ENCODE assay signal across 6 cellular contexts in genomic region chr9:67603609-67604008, GRCh38.
A peak's percentile ranks its signal among the peaks of the same experiment; 100 is the strongest.
DNase-seq lines count a peak whose midpoint lies in the region; ATAC-seq and TF ChIP-seq lines count a peak whose summit lies in the region.
"Not testable (repeated sequence)": the region's sequence is repeated elsewhere in the genome, so short reads cannot be mapped to it uniquely, and the experiment has no call there.

No MANE protein-coding gene starts in this region.

- not testable (repeated sequence) for H3K4me3 ChIP-seq in brain microvascular endothelial cell (ENCODE audit: low read depth, low read length); right lobe of liver; transverse colon

- not testable (repeated sequence) for H3K27ac ChIP-seq in brain microvascular endothelial cell, right lobe of liver, transverse colon

- in situ Hi-C loops in brain microvascular endothelial cell (cut with HindIII; ENCODE audit: low pct_ligation_motif_present, low sequenced_read_pairs); transverse colon (cut with MboI; ENCODE audit: low pct_ligation_motif_present in 1 of 4, low pct_unique_long_range_greater_than_20kb in 1 of 4, low sequenced_read_pairs in 3 of 4): not testable (repeated sequence)

- not testable (repeated sequence) for TF ChIP-seq CTCF in brain microvascular endothelial cell (IDR thresholded peaks at IDR 0.05; ENCODE audit: low read depth, low read length, missing control alignments); right lobe of liver (IDR thresholded peaks at IDR 0.05); transverse colon (IDR thresholded peaks at IDR 0.05)

- ATAC-seq in left lobe of liver, right lobe of liver: not testable (repeated sequence)

- TF ChIP-seq EP300 in transverse colon (IDR thresholded peaks at IDR 0.05; ENCODE audit: low read depth), result not testable (repeated sequence)

- not testable (repeated sequence) for H3K27me3 ChIP-seq in brain microvascular endothelial cell (replicated peaks); right lobe of liver; transverse colon

- TF ChIP-seq POLR2A in right lobe of liver (IDR thresholded peaks at IDR 0.05); transverse colon (IDR thresholded peaks at IDR 0.05): not testable (repeated sequence)

- DNase-seq in brain microvascular endothelial cell, result peak; percentile 20
- peak; percentile 80 for DNase-seq in cardiac septum (ENCODE audit: low spot score)
- DNase-seq in left lobe of liver (ENCODE audit: low spot score), result peak; percentile 59
- peak; percentile 37 to 66 (median 40) for DNase-seq in right lobe of liver
- DNase-seq in posterior vena cava (ENCODE audit: low spot score), result peak; percentile 75
- DNase-seq in transverse colon, result peak; percentile 21

- no CpG with 5 or more reads among the region's 9 CpGs for WGBS in right lobe of liver (ENCODE audit: insufficient coverage, low coverage, low lambda C conversion rate, missing lambda C conversion rate)
- no CpG with 5 or more reads among the region's 9 CpGs for WGBS in transverse colon (ENCODE audit: low coverage in 1 of 2), 2 donors

- intact Hi-C loops in cardiac septum (cut with DNase I); right lobe of liver (cut with DNase I); posterior vena cava (cut with DNase I); transverse colon (cut with DNase I; ENCODE audit: low total_unique reads): not testable (repeated sequence)

- H3K4me1 ChIP-seq in right lobe of liver, transverse colon: not testable (repeated sequence)

- H3K36me3 ChIP-seq in brain microvascular endothelial cell (replicated peaks); right lobe of liver; transverse colon: not testable (repeated sequence)

- H3K9me3 ChIP-seq in right lobe of liver, transverse colon: not testable (repeated sequence)

Comparison
In these comparisons a context has a peak if more than half of its experiments do, and no peak if none do; other contexts are left out.
1. DNase-seq: peak in every context shown above with its lines; median percentile 80 in cardiac septum; 75 in posterior vena cava; 59 in left lobe of liver; 40 in right lobe of liver; 21 in transverse colon; 20 in brain microvascular endothelial cell.